Comparison of ENCODE assay signal across 28 cellular contexts in the genomic region with DNA sequence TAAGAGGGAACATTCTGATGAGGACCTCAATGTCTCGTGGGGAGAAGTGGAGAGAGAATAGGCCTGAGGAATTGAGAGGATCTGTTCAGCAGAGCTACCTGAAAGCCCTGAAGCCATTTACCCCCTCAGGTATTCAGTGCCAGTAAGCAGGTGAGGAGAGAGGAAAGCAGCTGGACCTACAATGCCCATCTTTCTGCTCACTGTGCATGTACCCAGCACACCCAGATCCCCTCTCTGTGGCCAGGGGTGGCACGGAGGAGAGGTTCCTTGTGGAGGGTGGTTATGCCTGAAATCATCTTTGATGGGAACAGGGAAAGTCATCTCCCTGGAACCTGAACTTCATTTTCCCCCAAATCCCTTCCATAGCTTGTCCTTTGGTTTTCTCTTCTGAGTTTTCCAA.
"Had no signal": no experiment of that assay in that cellular context is flagged by ENCODE, and none has a peak within 500 bp of the region (broad histone marks: within the 10 kb centered on the region; RNA-seq: fewer than 3 reads in every experiment).

No MANE protein-coding gene starts in this region.

- H3K27ac Mint-ChIP-seq: stimulated activated effector memory CD8-positive, alpha-beta T cell treated with anti-CD3 and anti-CD28 coated beads, Interleukin-12 subunit alpha, Interleukin-12 subunit beta, amount 100 ng/mL, for 72 hours; stimulated activated memory B cell treated with anti-CD40 and anti-IgM and Interleukin-4, amounts not matched to agents 10 μg/mL and 1 μg/mL and 100 μg/mL, for 72 hours; stimulated activated naive B cell treated with anti-CD40 and anti-IgM and Interleukin-4, amounts not matched to agents 10 μg/mL and 1 μg/mL and 100 μg/mL, for 72 hours; stimulated activated naive CD8-positive, alpha-beta T cell treated with anti-CD3 and anti-CD28 coated beads, Interleukin-15, amount 100 ng/mL, for 72 hours; stimulated activated naive CD8-positive, alpha-beta T cell treated with anti-CD3 and anti-CD28 coated beads, Interleukin-15, Interleukin-2, amounts not matched to agents 100 ng/mL and 50 ng/mL, for 24 hours; type B pancreatic cell had no signal

- DNase-seq: stimulated activated CD4-positive, alpha-beta T cell treated with anti-CD3 and anti-CD28 coated beads, Interleukin-2, amount 100 ng/mL, for 48 hours; stimulated activated CD4-positive, alpha-beta T cell treated with anti-CD3 and anti-CD28 coated beads, Interleukin-4, amount 100 ng/mL, for 1 hour; stimulated activated CD4-positive, alpha-beta T cell treated with anti-CD3 and anti-CD28 coated beads, Interleukin-4, amount 100 ng/mL, for 24 hours; stimulated activated CD4-positive, alpha-beta T cell treated with anti-CD3 and anti-CD28 coated beads, Interleukin-4, amount 100 ng/mL, for 4 hours; stimulated activated CD8-positive, alpha-beta memory T cell treated with anti-CD3 and anti-CD28 coated beads, Interleukin-4, amount 100 ng/mL, for 48 hours; stimulated activated naive B cell treated with anti-CD40 and anti-IgM and Interleukin-4, amounts not matched to agents 10 μg/mL and 1 μg/mL and 100 μg/mL, for 72 hours; stimulated activated naive CD4-positive, alpha-beta T cell; stimulated activated naive CD4-positive, alpha-beta T cell treated with Interleukin-2 at 50 U/mL for 16 hours; stimulated activated naive CD8-positive, alpha-beta T cell treated with anti-CD3 and anti-CD28 coated beads, Interleukin-15, amount 100 ng/mL, for 72 hours; stimulated activated naive CD8-positive, alpha-beta T cell treated with anti-CD3 and anti-CD28 coated beads, Interleukin-15, Interleukin-2, amounts not matched to agents 100 U/mL and 50 U/mL, for 24 hours; stomach; substantia nigra; testis; thyroid gland; tibial artery; transverse colon; trophoblast cell; upper lobe of left lung; upper lobe of right lung; uterus had no signal

- H3K27ac ChIP-seq: stomach, suprapubic skin, testis, thoracic aorta, thyroid gland, tibial artery, tibial nerve, transverse colon, upper lobe of left lung, upper lobe of right lung, uterus, vagina had no signal

- H3K4me3 ChIP-seq: stomach, suprapubic skin, testis, thoracic aorta, thyroid gland, tibial artery, tibial nerve, transverse colon, upper lobe of left lung, upper lobe of right lung, uterus, vagina had no signal

- H3K36me3 ChIP-seq: stomach, suprapubic skin, thoracic aorta, thyroid gland, tibial artery, tibial nerve, transverse colon, upper lobe of left lung, upper lobe of right lung, uterus, vagina had no signal

- H3K4me1 Mint-ChIP-seq: stimulated activated effector memory CD8-positive, alpha-beta T cell treated with anti-CD3 and anti-CD28 coated beads, Interleukin-12 subunit alpha, Interleukin-12 subunit beta, amount 100 ng/mL, for 72 hours; stimulated activated memory B cell treated with anti-CD40 and anti-IgM and Interleukin-4, amounts not matched to agents 10 μg/mL and 1 μg/mL and 100 μg/mL, for 72 hours; stimulated activated naive B cell treated with anti-CD40 and anti-IgM and Interleukin-4, amounts not matched to agents 10 μg/mL and 1 μg/mL and 100 μg/mL, for 72 hours; stimulated activated naive CD8-positive, alpha-beta T cell treated with anti-CD3 and anti-CD28 coated beads, Interleukin-15, amount 100 ng/mL, for 72 hours had no signal

- H3K9me3 Mint-ChIP-seq: stimulated activated effector memory CD8-positive, alpha-beta T cell treated with anti-CD3 and anti-CD28 coated beads, Interleukin-12 subunit alpha, Interleukin-12 subunit beta, amount 100 ng/mL, for 72 hours; stimulated activated memory B cell treated with anti-CD40 and anti-IgM and Interleukin-4, amounts not matched to agents 10 μg/mL and 1 μg/mL and 100 μg/mL, for 72 hours; stimulated activated naive B cell treated with anti-CD40 and anti-IgM and Interleukin-4, amounts not matched to agents 10 μg/mL and 1 μg/mL and 100 μg/mL, for 72 hours; stimulated activated naive CD8-positive, alpha-beta T cell treated with anti-CD3 and anti-CD28 coated beads, Interleukin-15, amount 100 ng/mL, for 72 hours; stimulated activated naive CD8-positive, alpha-beta T cell treated with anti-CD3 and anti-CD28 coated beads, Interleukin-15, Interleukin-2, amounts not matched to agents 100 ng/mL and 50 ng/mL, for 24 hours; type B pancreatic cell had no signal

- H3K4me1 ChIP-seq: stomach, suprapubic skin, testis, tibial artery, upper lobe of left lung, upper lobe of right lung, uterus, vagina had no signal

- H3K9me3 ChIP-seq: stomach, suprapubic skin, testis, thoracic aorta, thyroid gland, tibial artery, tibial nerve, transverse colon, upper lobe of left lung, upper lobe of right lung, uterus, vagina had no signal

- H3K27me3 ChIP-seq: testis, thyroid gland, upper lobe of left lung, uterus, vagina had no signal

- H3K4me3 Mint-ChIP-seq: stimulated activated effector memory CD8-positive, alpha-beta T cell treated with anti-CD3 and anti-CD28 coated beads, Interleukin-12 subunit alpha, Interleukin-12 subunit beta, amount 100 ng/mL, for 72 hours; stimulated activated memory B cell treated with anti-CD40 and anti-IgM and Interleukin-4, amounts not matched to agents 10 μg/mL and 1 μg/mL and 100 μg/mL, for 72 hours; stimulated activated naive B cell treated with anti-CD40 and anti-IgM and Interleukin-4, amounts not matched to agents 10 μg/mL and 1 μg/mL and 100 μg/mL, for 72 hours; stimulated activated naive CD8-positive, alpha-beta T cell treated with anti-CD3 and anti-CD28 coated beads, Interleukin-15, amount 100 ng/mL, for 72 hours; stimulated activated naive CD8-positive, alpha-beta T cell treated with anti-CD3 and anti-CD28 coated beads, Interleukin-15, Interleukin-2, amounts not matched to agents 100 ng/mL and 50 ng/mL, for 24 hours; type B pancreatic cell had no signal

- H3K36me3 Mint-ChIP-seq: stimulated activated effector memory CD8-positive, alpha-beta T cell treated with anti-CD3 and anti-CD28 coated beads, Interleukin-12 subunit alpha, Interleukin-12 subunit beta, amount 100 ng/mL, for 72 hours; stimulated activated memory B cell treated with anti-CD40 and anti-IgM and Interleukin-4, amounts not matched to agents 10 μg/mL and 1 μg/mL and 100 μg/mL, for 72 hours; stimulated activated naive B cell treated with anti-CD40 and anti-IgM and Interleukin-4, amounts not matched to agents 10 μg/mL and 1 μg/mL and 100 μg/mL, for 72 hours; type B pancreatic cell had no signal
